ENCODE assay signal across 9 cellular contexts in genomic region chr19:58406818-58407657, GRCh38. TPM values are rescaled to one million over a fixed set of nuclear protein-coding genes. Genes with fewer than 3 reads are reported as not detected.
DNase-seq lines count a peak whose midpoint lies in the region; ATAC-seq, FAIRE-seq and TF ChIP-seq lines count a peak whose summit lies in the region.
"Had no signal": no experiment of that assay in that cellular context is flagged by ENCODE, and none has a peak within 500 bp of the region (broad histone marks: within the 10 kb centered on the region; RNA-seq: fewer than 3 reads in every experiment).

No MANE protein-coding gene starts in this region.

- H3K36me3 Mint-ChIP-seq in GM23338 (ENCODE audit: low read depth), result peaks cover 12% of the 10 kb centered on the region
- peaks cover 6 to 15% of the 10 kb centered on the region in 2 donors for H3K36me3 Mint-ChIP-seq in activated naive CD4-positive, alpha-beta T cell treated with anti-CD3 and anti-CD28 coated beads, Interleukin-2, amount 50 U/mL, for 72 hours

- in situ Hi-C loops in HepG2 (cut with HindIII; ENCODE audit: extremely low pct_ligation_motif_present, low pct_unique_long_range_greater_than_20kb), result no loop called here

- H3F3A ChIP-seq in GM23338 (replicated peaks; ENCODE audit: low read depth), result peaks cover 8% of the 10 kb centered on the region; the same call in 1 of the 2 replicates

- TF ChIP-seq POLR2A in A549 (IDR thresholded peaks at IDR 0.05; ENCODE audit: low read length) (peak; percentile 36), HepG2 (IDR thresholded peaks at IDR 0.05; ENCODE audit: insufficient read depth in 1 of 2, low read depth in 2 of 2, low read length in 2 of 2) (peak in 1 of 2 experiments; percentile 61; a peak in 2 of 4 replicates)

- H3K9ac ChIP-seq in HepG2 (ENCODE audit: insufficient read depth, low read depth, low read length), result peak overlapping the region; percentile 89

- WGBS in A549 (ENCODE audit: missing lambda C conversion rate), result 82% methylated on average over 10 of the region's 10 CpGs
- 18% methylated on average over 10 of the region's 10 CpGs for WGBS in HepG2 (ENCODE audit: low lambda C conversion rate)

- H3K27ac ChIP-seq in A549 (peak overlapping the region; percentile 93 to 94; a peak in 5 of 6 replicates), GM23338 (ENCODE audit: low read depth) (no peak overlapping the region), HepG2 (ENCODE audit: extremely low read length, insufficient read depth, low read length) (peak overlapping the region; percentile 85)

- H3K4me1 ChIP-seq in A549 (peaks cover 23% of the 10 kb centered on the region), GM23338 (ENCODE audit: insufficient read depth) (no peaks in the 10 kb centered on the region), HepG2 (ENCODE audit: insufficient read depth, low read length) (peaks cover 45% of the 10 kb centered on the region)

- peaks cover 15% of the 10 kb centered on the region for H3K27me3 Mint-ChIP-seq in GM23338 (ENCODE audit: insufficient read depth, low read depth, poor library complexity)

- POLR2A ChIA-PET in A549 (lab: Yijun Ruan, JAX), result interaction anchor here (1.1 kb wide), 1 partner anchor 45 kb away, joined by 3 read pairs; the partner anchor contains the start of gene ZNF497
- POLR2A ChIA-PET in HepG2 (lab: Yijun Ruan, JAX), result interaction anchor here (0.6 to 1.3 kb wide), 4 partner anchors 16 to 54 kb away, joined by 3 to 5 read pairs (median 3); partner anchors contain the start of genes A1BG and ZNF497

- TF ChIP-seq CTCF in A549 (IDR thresholded peaks at IDR 0.05) (peak; percentile 35; the same call in 1 of the 3 replicates), GM23338 (conservative IDR thresholded peaks at IDR 0.05; ENCODE audit: low read depth in 2 of 2) (peak; percentile 44 to 46), HepG2 (CRISPR knock-in tag; IDR thresholded peaks at IDR 0.05) (peak; percentile 68)

- H3K4me3 ChIP-seq in A549 (peak overlapping the region; percentile 96), GM23338 (peak overlapping the region; percentile 94), HepG2 (replicated peaks in 1 of 3; ENCODE audit: insufficient read depth in 1 of 3, low read depth in 2 of 3, low read length in 3 of 3) (peak overlapping the region; percentile 89 to 98 (median 95))

- peak overlapping the region; percentile 94 for H3K4me3 Mint-ChIP-seq in GM23338

- H3K36me3 ChIP-seq in GM23338 (ENCODE audit: insufficient read depth) (no peaks in the 10 kb centered on the region), HepG2 (replicated peaks in 1 of 2; ENCODE audit: control insufficient read depth in 1 of 2, insufficient read depth in 2 of 2, low read length in 2 of 2) (no peaks in the 10 kb centered on the region)

- H3K9me3 ChIP-seq in A549 (no peaks in the 10 kb centered on the region), HepG2 (ENCODE audit: low read length) (no peaks in the 10 kb centered on the region)

- peaks cover 17% of the 10 kb centered on the region for H3K4me1 Mint-ChIP-seq in GM23338

- intact Hi-C loops in HepG2 (cut with micrococcal nuclease; ENCODE audit: unreplicated experiment), result loop anchor here (5.0 kb wide), 3 partner anchors 45 to 80 kb away; partner anchors contain the start of genes ZNF324, ZNF324B and ZSCAN22

- DNase-seq in A549 (ENCODE audit: low read depth in 1 of 2, low spot score in 1 of 2) (peak in 1 of 2 experiments; percentile 60), GM23338 (ENCODE audit: low spot score) (peak; percentile 52), HepG2 (ENCODE audit: low spot score) (peak; percentile 58), NCI-H146 treated with DMSO at 0.1 percent for 48 hours (lab: John Stamatoyannopoulos, UW; ENCODE audit: unreplicated experiment) (no peak), SKM-1 (lab: John Stamatoyannopoulos, UW; ENCODE audit: unreplicated experiment) (no peak), occipital lobe (lab: John Stamatoyannopoulos, UW) (no peak)
- no peak for DNase-seq in activated naive CD4-positive, alpha-beta T cell treated with anti-CD3 and anti-CD28 coated beads, Interleukin-2, amount 50 U/mL, for 72 hours (ENCODE audit: low spot score in 2 of 2)

- CTCF ChIA-PET in A549 (lab: Yijun Ruan, JAX) (interaction anchor here (0.6 to 2.0 kb wide), 9 partner anchors 8 to 223 kb away, joined by 3 to 6 read pairs (median 4); partner anchors contain the start of genes RPS5 and ZBTB45), HepG2 (lab: Yijun Ruan, JAX; ENCODE audit: low intra/inter-chr PET ratio, low total read pairs) (no interaction called here)

- H4K20me1 ChIP-seq in GM23338 (replicated peaks; ENCODE audit: insufficient read depth) (no peaks in the 10 kb centered on the region), HepG2 (ENCODE audit: insufficient read depth, low read length) (no peaks in the 10 kb centered on the region)

- TF ChIP-seq EP300 in A549 (IDR thresholded peaks at IDR 0.05) (no peak), HepG2 (IDR thresholded peaks at IDR 0.05; ENCODE audit: low read depth in 2 of 2, low read length in 2 of 2) (no peak), HepG2 (CRISPR knock-in tag; IDR thresholded peaks at IDR 0.05; ENCODE audit: borderline replicate concordance) (no peak)

- H3K9me2 ChIP-seq in GM23338 (ENCODE audit: insufficient read depth), result 0 out of 2 replicates have a peak, but pooled peaks cover 5% of the 10 kb centered on the region

- FAIRE-seq in A549 (lab: Jason Lieb, UNC) (no peak), HepG2 (lab: Jason Lieb, UNC) (peak; percentile 86)

- H3K27me3 ChIP-seq in GM23338 (ENCODE audit: insufficient read depth) (0 out of 2 replicates have a peak, but pooled peaks cover 7% of the 10 kb centered on the region), HepG2 (ENCODE audit: control insufficient read depth in 1 of 2, insufficient read depth in 2 of 2, low read length in 2 of 2) (no peaks in the 10 kb centered on the region; a peak in 1 of 5 replicates)

- ATAC-seq in A549 (peak; percentile 29 to 44; a peak in 5 of 6 replicates), GM23338 (peak; percentile 4; the same call in 2 of the 3 replicates), HepG2 (peak; percentile 41), HG02885 (IDR thresholded peaks at IDR 0.05; ENCODE audit: poor library complexity, unreplicated experiment) (no peak)
- no peak for ATAC-seq in activated naive CD4-positive, alpha-beta T cell treated with anti-CD3 and anti-CD28 coated beads, Interleukin-2, amount 50 U/mL, for 72 hours

- peak overlapping the region; percentile 38; the same call in 1 of the 2 replicates for H3K27ac Mint-ChIP-seq in GM23338
- peak overlapping the region; percentile 83 to 91 for H3K27ac Mint-ChIP-seq in activated naive CD4-positive, alpha-beta T cell treated with anti-CD3 and anti-CD28 coated beads, Interleukin-2, amount 50 U/mL, for 72 hours

- H2AFZ ChIP-seq in GM23338 (no peak overlapping the region), HepG2 (ENCODE audit: low read length) (no peak overlapping the region)

- peaks cover 13% of the 10 kb centered on the region for H3K9me3 Mint-ChIP-seq in GM23338
- H3K9me3 Mint-ChIP-seq in activated naive CD4-positive, alpha-beta T cell treated with anti-CD3 and anti-CD28 coated beads, Interleukin-2, amount 50 U/mL, for 72 hours, result no peaks in the 10 kb centered on the region

- H3K4me2 ChIP-seq in A549 (peak overlapping the region; percentile 89), GM23338 (peak overlapping the region; percentile 98), HepG2 (ENCODE audit: low read depth, low read length) (peak overlapping the region; percentile 93)

- no TSS peak for BruUV-seq in HepG2 (replicated peaks; lab: Mats Ljungman, UMichigan)

- H3K79me2 ChIP-seq in GM23338 (replicated peaks; ENCODE audit: insufficient read depth) (no peaks in the 10 kb centered on the region), HepG2 (ENCODE audit: insufficient read depth, low read length) (peaks cover 23% of the 10 kb centered on the region)

- TF ChIP-seq RAD21 in A549 (conservative IDR thresholded peaks at IDR 0.05 in 1 of 2, IDR thresholded peaks at IDR 0.05 in 1 of 2) (no peak), HepG2 (CRISPR knock-in tag; IDR thresholded peaks at IDR 0.05) (no peak)

RNA-seq across cellular contexts. Expression of gene ZNF584, which starts 1.4 kb away (rescaled TPM):
- polyA plus RNA-seq in A549 (2011; rRNA removed) (18.2 and 21.2 TPM in 2 replicates), A549 (2017; fragmentation: RNase III; extraction: RNeasy Plus Mini Kit Qiagen cat#74134 plus additional on column Dnase treatment) (13.6 to 15.6 TPM (median 14.8 TPM) in 3 replicates), GM23338 (2016; fragmentation: Nextera tagmentation; extraction: Ambion mirVana) (1.1 and 2.3 TPM in 2 replicates), HepG2 (2011; rRNA removed) (2.4 and 3.3 TPM in 2 replicates)
- 13.7 and 16.6 TPM in 2 replicates for polyA plus RNA-seq in A549 (2012; cell fraction: cytosol; rRNA removed)
- 14.3 and 17.3 TPM in 2 replicates for polyA plus RNA-seq in A549 (2012; cell fraction: nucleus; rRNA removed)
- polyA minus RNA-seq in A549 (2011; rRNA and poly(A)+ RNA removed), result 26.7 and 26.9 TPM in 2 replicates
- 8.1 and 9.1 TPM in 2 replicates for total RNA-seq in GM23338 (2014; rRNA removed; shearing (Covaris generic))
- 10 to 100 TPM; 10.4 to 13.9 TPM for total RNA-seq in activated naive CD4-positive, alpha-beta T cell treated with anti-CD3 and anti-CD28 coated beads, Interleukin-2, amount 50 U/mL, for 72 hours
- total RNA-seq in HepG2 (2016; rRNA removed; fragmentation: Illumina TruSeq; extraction: Trizol) (6.8 and 7.0 TPM in 2 replicates), occipital lobe (14.3 TPM)
- 2.7 and 3.0 TPM in 2 replicates for total RNA-seq in HepG2 (2016; cell fraction: cytosol; rRNA removed; fragmentation: Illumina TruSeq; extraction: Trizol; ENCODE audit: low read depth)
- total RNA-seq in HepG2 (2016; cell fraction: insoluble cytoplasmic fraction; rRNA removed; fragmentation: Illumina TruSeq; extraction: Trizol), result 7.0 and 7.6 TPM in 2 replicates
- 5.6 and 7.1 TPM in 2 replicates for total RNA-seq in HepG2 (2016; cell fraction: membrane; rRNA removed; fragmentation: Illumina TruSeq; extraction: Trizol)
- 4.6 and 6.5 TPM in 2 replicates for total RNA-seq in HepG2 (2016; cell fraction: nucleus; rRNA removed; fragmentation: Illumina TruSeq; extraction: Trizol)
- 2.2 and 2.4 TPM in 2 replicates for polyA plus RNA-seq in HepG2 (2011; cell fraction: cytosol; rRNA removed)
- 2.7 and 3.7 TPM in 2 replicates for polyA plus RNA-seq in HepG2 (2011; cell fraction: nucleus; rRNA removed)
- polyA plus RNA-seq in HepG2 (2012), result 2.1 and 2.6 TPM in 2 replicates
- polyA plus RNA-seq in HepG2 (2016; cell fraction: cytosol; fragmentation: Illumina TruSeq; extraction: Trizol; ENCODE audit: low read depth), result 1.5 and 2.0 TPM in 2 replicates
- 4.1 and 4.8 TPM in 2 replicates for polyA plus RNA-seq in HepG2 (2016; cell fraction: insoluble cytoplasmic fraction; fragmentation: Illumina TruSeq; extraction: Trizol; ENCODE audit: low read depth)
- 2.5 and 4.0 TPM in 2 replicates for polyA plus RNA-seq in HepG2 (2016; cell fraction: membrane; fragmentation: Illumina TruSeq; extraction: Trizol; ENCODE audit: low read depth)
- 6.0 and 6.2 TPM in 2 replicates for polyA plus RNA-seq in HepG2 (2016; cell fraction: nucleus; fragmentation: Illumina TruSeq; extraction: Trizol; ENCODE audit: insufficient read depth, low read depth)
- polyA minus RNA-seq in HepG2 (2011; rRNA and poly(A)+ RNA removed; ENCODE audit: low replicate concordance), result 5.5 and 35.4 TPM in 2 replicates
- 2.7 and 2.9 TPM in 2 replicates for polyA minus RNA-seq in HepG2 (2011; cell fraction: cytosol; rRNA and poly(A)+ RNA removed)
- 4.2 and 4.6 TPM in 2 replicates for polyA minus RNA-seq in HepG2 (2011; cell fraction: nucleus; rRNA and poly(A)+ RNA removed)

RNA-seq across cellular contexts. Expression of gene RNF225, which starts 11.6 kb away (rescaled TPM):
- polyA plus RNA-seq in A549 (2011; rRNA removed), result not detected in 2 replicates
- 0.04 and 0.11 TPM in 2 replicates for polyA plus RNA-seq in A549 (2012; cell fraction: cytosol; rRNA removed)
- 1.2 and 1.3 TPM in 2 replicates for polyA plus RNA-seq in A549 (2012; cell fraction: nucleus; rRNA removed)
- polyA plus RNA-seq in A549 (2017; fragmentation: RNase III; extraction: RNeasy Plus Mini Kit Qiagen cat#74134 plus additional on column Dnase treatment), result not detected in 3 replicates
- polyA minus RNA-seq in A549 (2011; rRNA and poly(A)+ RNA removed), result not detected in 2 replicates
- total RNA-seq in GM23338 (2014; rRNA removed; shearing (Covaris generic)), result 0.87 TPM in 1 of 2 replicates, not detected in the other
- not detected in 2 replicates for polyA plus RNA-seq in GM23338 (2016; fragmentation: Nextera tagmentation; extraction: Ambion mirVana)
- total RNA-seq in activated naive CD4-positive, alpha-beta T cell treated with anti-CD3 and anti-CD28 coated beads, Interleukin-2, amount 50 U/mL, for 72 hours, result under 1 TPM; 0.48 to 0.60 TPM
- not detected in 2 replicates for total RNA-seq in HepG2 (2016; rRNA removed; fragmentation: Illumina TruSeq; extraction: Trizol)
- total RNA-seq in HepG2 (2016; cell fraction: cytosol; rRNA removed; fragmentation: Illumina TruSeq; extraction: Trizol; ENCODE audit: low read depth), result not detected in 2 replicates
- total RNA-seq in HepG2 (2016; cell fraction: insoluble cytoplasmic fraction; rRNA removed; fragmentation: Illumina TruSeq; extraction: Trizol), result not detected in 2 replicates
- total RNA-seq in HepG2 (2016; cell fraction: membrane; rRNA removed; fragmentation: Illumina TruSeq; extraction: Trizol), result not detected in 2 replicates
- total RNA-seq in HepG2 (2016; cell fraction: nucleus; rRNA removed; fragmentation: Illumina TruSeq; extraction: Trizol), result not detected in 2 replicates
- polyA plus RNA-seq in HepG2 (2011; rRNA removed), result not detected in 2 replicates
- not detected in 2 replicates for polyA plus RNA-seq in HepG2 (2011; cell fraction: cytosol; rRNA removed)
- 0.57 and 1.5 TPM in 2 replicates for polyA plus RNA-seq in HepG2 (2011; cell fraction: nucleus; rRNA removed)
- polyA plus RNA-seq in HepG2 (2012), result not detected in 2 replicates
- not detected in 2 replicates for polyA plus RNA-seq in HepG2 (2016; cell fraction: cytosol; fragmentation: Illumina TruSeq; extraction: Trizol; ENCODE audit: low read depth)
- polyA plus RNA-seq in HepG2 (2016; cell fraction: insoluble cytoplasmic fraction; fragmentation: Illumina TruSeq; extraction: Trizol; ENCODE audit: low read depth), result not detected in 2 replicates
- not detected in 2 replicates for polyA plus RNA-seq in HepG2 (2016; cell fraction: membrane; fragmentation: Illumina TruSeq; extraction: Trizol; ENCODE audit: low read depth)
- not detected in 2 replicates for polyA plus RNA-seq in HepG2 (2016; cell fraction: nucleus; fragmentation: Illumina TruSeq; extraction: Trizol; ENCODE audit: insufficient read depth, low read depth)
- 0.80 TPM in 1 of 2 replicates, not detected in the other for polyA minus RNA-seq in HepG2 (2011; rRNA and poly(A)+ RNA removed; ENCODE audit: low replicate concordance)
- polyA minus RNA-seq in HepG2 (2011; cell fraction: cytosol; rRNA and poly(A)+ RNA removed), result not detected in 2 replicates
- 1.5 and 2.4 TPM in 2 replicates for polyA minus RNA-seq in HepG2 (2011; cell fraction: nucleus; rRNA and poly(A)+ RNA removed)
- total RNA-seq in occipital lobe, result not detected
- total RNA-seq: glomerular endothelial cell had no signal

RNA-seq across cellular contexts. Expression of gene RPS5, which starts 20.0 kb away (rescaled TPM):
- polyA plus RNA-seq in A549 (2011; rRNA removed) (2,475 and 2,940 TPM in 2 replicates), A549 (2017; fragmentation: RNase III; extraction: RNeasy Plus Mini Kit Qiagen cat#74134 plus additional on column Dnase treatment) (2,123 to 2,259 TPM (median 2,149 TPM) in 3 replicates), GM23338 (2016; fragmentation: Nextera tagmentation; extraction: Ambion mirVana) (734 and 753 TPM in 2 replicates), HepG2 (2011; rRNA removed) (4,145 and 4,408 TPM in 2 replicates)
- 6,321 and 6,544 TPM in 2 replicates for polyA plus RNA-seq in A549 (2012; cell fraction: cytosol; rRNA removed)
- polyA plus RNA-seq in A549 (2012; cell fraction: nucleus; rRNA removed), result 4,034 and 5,125 TPM in 2 replicates
- polyA minus RNA-seq in A549 (2011; rRNA and poly(A)+ RNA removed), result 2,205 and 2,566 TPM in 2 replicates
- total RNA-seq in GM23338 (2014; rRNA removed; shearing (Covaris generic)), result 2,020 and 2,111 TPM in 2 replicates
- 1,000 to 10,000 TPM; 1,454 to 1,511 TPM for total RNA-seq in activated naive CD4-positive, alpha-beta T cell treated with anti-CD3 and anti-CD28 coated beads, Interleukin-2, amount 50 U/mL, for 72 hours
- total RNA-seq in HepG2 (2016; rRNA removed; fragmentation: Illumina TruSeq; extraction: Trizol) (1,544 and 1,715 TPM in 2 replicates), occipital lobe (1,568 TPM)
- 2,017 and 2,110 TPM in 2 replicates for total RNA-seq in HepG2 (2016; cell fraction: cytosol; rRNA removed; fragmentation: Illumina TruSeq; extraction: Trizol; ENCODE audit: low read depth)
- total RNA-seq in HepG2 (2016; cell fraction: insoluble cytoplasmic fraction; rRNA removed; fragmentation: Illumina TruSeq; extraction: Trizol), result 1,517 and 1,921 TPM in 2 replicates
- total RNA-seq in HepG2 (2016; cell fraction: membrane; rRNA removed; fragmentation: Illumina TruSeq; extraction: Trizol), result 2,939 and 3,145 TPM in 2 replicates
- 614 and 724 TPM in 2 replicates for total RNA-seq in HepG2 (2016; cell fraction: nucleus; rRNA removed; fragmentation: Illumina TruSeq; extraction: Trizol)
- polyA plus RNA-seq in HepG2 (2011; cell fraction: cytosol; rRNA removed), result 3,539 and 5,584 TPM in 2 replicates
- 1,780 and 1,928 TPM in 2 replicates for polyA plus RNA-seq in HepG2 (2011; cell fraction: nucleus; rRNA removed)
- polyA plus RNA-seq in HepG2 (2012), result 1,706 and 1,819 TPM in 2 replicates
- 2,310 and 2,596 TPM in 2 replicates for polyA plus RNA-seq in HepG2 (2016; cell fraction: cytosol; fragmentation: Illumina TruSeq; extraction: Trizol; ENCODE audit: low read depth)
- 1,782 and 1,827 TPM in 2 replicates for polyA plus RNA-seq in HepG2 (2016; cell fraction: insoluble cytoplasmic fraction; fragmentation: Illumina TruSeq; extraction: Trizol; ENCODE audit: low read depth)
- 3,073 and 3,180 TPM in 2 replicates for polyA plus RNA-seq in HepG2 (2016; cell fraction: membrane; fragmentation: Illumina TruSeq; extraction: Trizol; ENCODE audit: low read depth)
- 1,095 and 1,142 TPM in 2 replicates for polyA plus RNA-seq in HepG2 (2016; cell fraction: nucleus; fragmentation: Illumina TruSeq; extraction: Trizol; ENCODE audit: insufficient read depth, low read depth)
- 2,710 and 3,749 TPM in 2 replicates for polyA minus RNA-seq in HepG2 (2011; rRNA and poly(A)+ RNA removed; ENCODE audit: low replicate concordance)
- polyA minus RNA-seq in HepG2 (2011; cell fraction: cytosol; rRNA and poly(A)+ RNA removed), result 541 and 557 TPM in 2 replicates
- polyA minus RNA-seq in HepG2 (2011; cell fraction: nucleus; rRNA and poly(A)+ RNA removed), result 340 and 381 TPM in 2 replicates

RNA-seq across cellular contexts. Expression of gene ZNF837, which starts 26.2 kb away (rescaled TPM):
- polyA plus RNA-seq in A549 (2011; rRNA removed) (0.70 and 0.74 TPM in 2 replicates), A549 (2017; fragmentation: RNase III; extraction: RNeasy Plus Mini Kit Qiagen cat#74134 plus additional on column Dnase treatment) (0.62 to 1.1 TPM (median 1.0 TPM) in 3 replicates), GM23338 (2016; fragmentation: Nextera tagmentation; extraction: Ambion mirVana) (2.2 and 3.1 TPM in 2 replicates), HepG2 (2011; rRNA removed) (0.29 and 0.69 TPM in 2 replicates)
- polyA plus RNA-seq in A549 (2012; cell fraction: cytosol; rRNA removed), result 0.93 and 1.6 TPM in 2 replicates
- polyA plus RNA-seq in A549 (2012; cell fraction: nucleus; rRNA removed), result 2.0 and 2.4 TPM in 2 replicates
- 0.29 and 0.41 TPM in 2 replicates for polyA minus RNA-seq in A549 (2011; rRNA and poly(A)+ RNA removed)
- 11.0 and 11.3 TPM in 2 replicates for total RNA-seq in GM23338 (2014; rRNA removed; shearing (Covaris generic))
- total RNA-seq in activated naive CD4-positive, alpha-beta T cell treated with anti-CD3 and anti-CD28 coated beads, Interleukin-2, amount 50 U/mL, for 72 hours, result 1 to 10 TPM in 1 of 2 donors, under 1 TPM in 1; 0.48 to 2.1 TPM
- total RNA-seq in HepG2 (2016; rRNA removed; fragmentation: Illumina TruSeq; extraction: Trizol) (0.73 and 1.3 TPM in 2 replicates), occipital lobe (0.94 TPM)
- 0.71 and 0.79 TPM in 2 replicates for total RNA-seq in HepG2 (2016; cell fraction: cytosol; rRNA removed; fragmentation: Illumina TruSeq; extraction: Trizol; ENCODE audit: low read depth)
- 0.68 and 1.8 TPM in 2 replicates for total RNA-seq in HepG2 (2016; cell fraction: insoluble cytoplasmic fraction; rRNA removed; fragmentation: Illumina TruSeq; extraction: Trizol)
- 1.5 and 2.2 TPM in 2 replicates for total RNA-seq in HepG2 (2016; cell fraction: membrane; rRNA removed; fragmentation: Illumina TruSeq; extraction: Trizol)
- total RNA-seq in HepG2 (2016; cell fraction: nucleus; rRNA removed; fragmentation: Illumina TruSeq; extraction: Trizol), result 1.0 and 1.6 TPM in 2 replicates
- polyA plus RNA-seq in HepG2 (2011; cell fraction: cytosol; rRNA removed), result 0.37 and 0.87 TPM in 2 replicates
- 1.6 TPM in 2 replicates for polyA plus RNA-seq in HepG2 (2011; cell fraction: nucleus; rRNA removed)
- 0.47 and 0.56 TPM in 2 replicates for polyA plus RNA-seq in HepG2 (2012)
- 0.55 and 0.72 TPM in 2 replicates for polyA plus RNA-seq in HepG2 (2016; cell fraction: cytosol; fragmentation: Illumina TruSeq; extraction: Trizol; ENCODE audit: low read depth)
- polyA plus RNA-seq in HepG2 (2016; cell fraction: insoluble cytoplasmic fraction; fragmentation: Illumina TruSeq; extraction: Trizol; ENCODE audit: low read depth), result 0.70 and 0.97 TPM in 2 replicates
- 0.61 and 0.99 TPM in 2 replicates for polyA plus RNA-seq in HepG2 (2016; cell fraction: membrane; fragmentation: Illumina TruSeq; extraction: Trizol; ENCODE audit: low read depth)
- polyA plus RNA-seq in HepG2 (2016; cell fraction: nucleus; fragmentation: Illumina TruSeq; extraction: Trizol; ENCODE audit: insufficient read depth, low read depth), result 0.38 and 1.3 TPM in 2 replicates
- polyA minus RNA-seq in HepG2 (2011; rRNA and poly(A)+ RNA removed; ENCODE audit: low replicate concordance), result 0.47 and 1.0 TPM in 2 replicates
- 0.44 and 0.69 TPM in 2 replicates for polyA minus RNA-seq in HepG2 (2011; cell fraction: cytosol; rRNA and poly(A)+ RNA removed)
- polyA minus RNA-seq in HepG2 (2011; cell fraction: nucleus; rRNA and poly(A)+ RNA removed), result 0.25 and 0.90 TPM in 2 replicates

RNA-seq across cellular contexts. Expression of gene ZNF132, which starts 32.9 kb away (rescaled TPM):
- polyA plus RNA-seq in A549 (2011; rRNA removed) (0.16 and 0.19 TPM in 2 replicates), A549 (2017; fragmentation: RNase III; extraction: RNeasy Plus Mini Kit Qiagen cat#74134 plus additional on column Dnase treatment) (0.05 to 0.13 TPM (median 0.09 TPM) in 3 replicates), GM23338 (2016; fragmentation: Nextera tagmentation; extraction: Ambion mirVana) (1.1 and 2.2 TPM in 2 replicates), HepG2 (2011; rRNA removed) (not detected in 2 replicates)
- polyA plus RNA-seq in A549 (2012; cell fraction: cytosol; rRNA removed), result 0.05 TPM in 2 replicates
- polyA plus RNA-seq in A549 (2012; cell fraction: nucleus; rRNA removed), result 0.02 and 0.07 TPM in 2 replicates
- polyA minus RNA-seq in A549 (2011; rRNA and poly(A)+ RNA removed), result 0.50 and 1.1 TPM in 2 replicates
- total RNA-seq in GM23338 (2014; rRNA removed; shearing (Covaris generic)), result 3.0 and 5.2 TPM in 2 replicates
- 1 to 10 TPM; 3.1 to 3.4 TPM for total RNA-seq in activated naive CD4-positive, alpha-beta T cell treated with anti-CD3 and anti-CD28 coated beads, Interleukin-2, amount 50 U/mL, for 72 hours
- total RNA-seq in HepG2 (2016; rRNA removed; fragmentation: Illumina TruSeq; extraction: Trizol) (not detected in 2 replicates), occipital lobe (21.7 TPM)
- total RNA-seq in HepG2 (2016; cell fraction: cytosol; rRNA removed; fragmentation: Illumina TruSeq; extraction: Trizol; ENCODE audit: low read depth), result not detected in 2 replicates
- not detected in 2 replicates for total RNA-seq in HepG2 (2016; cell fraction: insoluble cytoplasmic fraction; rRNA removed; fragmentation: Illumina TruSeq; extraction: Trizol)
- not detected in 2 replicates for total RNA-seq in HepG2 (2016; cell fraction: membrane; rRNA removed; fragmentation: Illumina TruSeq; extraction: Trizol)
- total RNA-seq in HepG2 (2016; cell fraction: nucleus; rRNA removed; fragmentation: Illumina TruSeq; extraction: Trizol), result not detected in 2 replicates
- not detected in 2 replicates for polyA plus RNA-seq in HepG2 (2011; cell fraction: cytosol; rRNA removed)
- not detected in 2 replicates for polyA plus RNA-seq in HepG2 (2011; cell fraction: nucleus; rRNA removed)
- polyA plus RNA-seq in HepG2 (2012), result 0.15 and 0.24 TPM in 2 replicates
- polyA plus RNA-seq in HepG2 (2016; cell fraction: cytosol; fragmentation: Illumina TruSeq; extraction: Trizol; ENCODE audit: low read depth), result not detected in 2 replicates
- polyA plus RNA-seq in HepG2 (2016; cell fraction: insoluble cytoplasmic fraction; fragmentation: Illumina TruSeq; extraction: Trizol; ENCODE audit: low read depth), result not detected in 2 replicates
- polyA plus RNA-seq in HepG2 (2016; cell fraction: membrane; fragmentation: Illumina TruSeq; extraction: Trizol; ENCODE audit: low read depth), result not detected in 2 replicates
- polyA plus RNA-seq in HepG2 (2016; cell fraction: nucleus; fragmentation: Illumina TruSeq; extraction: Trizol; ENCODE audit: insufficient read depth, low read depth), result not detected in 2 replicates
- not detected in 2 replicates for polyA minus RNA-seq in HepG2 (2011; rRNA and poly(A)+ RNA removed; ENCODE audit: low replicate concordance)
- not detected in 2 replicates for polyA minus RNA-seq in HepG2 (2011; cell fraction: cytosol; rRNA and poly(A)+ RNA removed)
- not detected in 2 replicates for polyA minus RNA-seq in HepG2 (2011; cell fraction: nucleus; rRNA and poly(A)+ RNA removed)

Comparison
In these comparisons a context has a peak if more than half of its experiments do, and no peak if none do; other contexts are left out.
1. ATAC-seq: peak in A549 (2 of 2), GM23338 (single experiment) and HepG2 (single experiment); none in activated naive CD4-positive, alpha-beta T cell treated with anti-CD3 and anti-CD28 coated beads, Interleukin-2, amount 50 U/mL, for 72 hours (0 of 2) and HG02885 (single experiment).
2. DNase-seq: peak in GM23338 (single experiment) and HepG2 (single experiment); none in activated naive CD4-positive, alpha-beta T cell treated with anti-CD3 and anti-CD28 coated beads, Interleukin-2, amount 50 U/mL, for 72 hours (0 of 2), NCI-H146 treated with DMSO at 0.1 percent for 48 hours (single experiment), SKM-1 (single experiment) and occipital lobe (single experiment).
3. Of the 38 proteins assayed by ChIP-seq in both HepG2 and A549: peak only in HepG2: SMC3; only in A549: MAX and PBX3; in both: CTCF; in neither: 32; mixed calls (peak in some experiments, not most) for 2.
4. Peak in every context shown above with its lines, with median percentiles within 50 percentile points of each other: H3K4me2 ChIP-seq, H3K4me3 ChIP-seq and CTCF ChIP-seq.